In the genomic region with DNA sequence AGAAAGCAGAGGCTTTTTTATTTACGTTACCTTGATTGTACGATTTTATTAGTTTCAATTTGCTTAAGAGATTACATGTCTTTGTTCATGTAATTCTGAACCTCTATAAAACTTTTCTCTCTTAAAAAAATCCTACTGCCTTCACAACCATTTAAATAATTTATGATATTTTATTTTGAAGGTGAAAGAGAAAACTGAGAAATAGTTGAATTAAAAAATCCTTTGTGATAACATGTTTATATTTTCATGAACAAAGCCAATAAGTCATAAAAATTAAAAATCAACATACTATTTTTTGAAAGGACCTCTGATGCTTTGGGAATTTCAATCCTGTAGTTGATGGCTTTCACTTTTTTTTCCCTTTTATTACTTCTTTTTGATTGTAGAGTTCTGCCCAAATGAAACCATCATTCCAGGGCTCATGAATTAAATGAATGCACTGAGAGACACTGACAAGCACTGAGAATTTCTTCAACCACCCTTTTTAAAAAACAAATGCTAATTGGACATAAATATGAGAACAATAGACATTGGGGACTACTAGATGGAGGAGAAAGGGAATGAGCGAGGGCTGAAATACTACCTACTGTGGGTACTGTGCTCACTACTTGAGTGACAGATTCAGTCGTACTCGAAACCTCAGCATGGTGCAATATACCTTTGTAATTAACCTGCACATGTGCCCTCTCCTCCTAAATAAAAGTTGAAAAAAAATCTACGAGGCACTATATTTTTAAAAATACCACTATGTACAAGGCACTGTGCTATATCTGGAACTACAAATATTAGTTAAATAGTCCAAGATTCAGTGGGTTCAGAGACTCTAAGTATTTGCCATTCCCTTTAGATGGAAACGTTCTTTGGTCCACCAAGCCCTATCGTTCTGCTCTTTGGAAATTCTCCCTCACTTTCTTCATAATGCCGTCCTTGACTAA, we compare ENCODE assay signal across 18 cellular contexts. TPM values are rescaled to one million over a fixed set of nuclear protein-coding genes. Genes with fewer than 3 reads are reported as not detected.
DNase-seq lines count a peak whose midpoint lies in the region; ATAC-seq, FAIRE-seq and TF ChIP-seq lines count a peak whose summit lies in the region.
"Had no signal": no experiment of that assay in that cellular context is flagged by ENCODE, and none has a peak within 500 bp of the region (broad histone marks: within the 10 kb centered on the region; RNA-seq: fewer than 3 reads in every experiment).

No MANE protein-coding gene starts in this region.

- ATAC-seq in pancreas = no peak
- no peak for ATAC-seq in HG03469 (IDR thresholded peaks at IDR 0.05; ENCODE audit: unreplicated experiment)
- ATAC-seq: activated T-helper 17 cell treated with anti-CD3 and anti-CD28 coated beads, Interleukin-2, amount 50 U/mL, for 72 hours had no signal

- H3K36me3 ChIP-seq in pancreas = no peaks in the 10 kb centered on the region
- H3K36me3 ChIP-seq: MG63, stomach had no signal

- TF ChIP-seq CTCF in WI38 (IDR thresholded peaks at IDR 0.05; ENCODE audit: low read depth, low read length) (no peak), pancreas (IDR thresholded peaks at IDR 0.05) (no peak)

- peak; percentile 19 for DNase-seq in NCI-H1092 treated with DMSO at 0.1 percent for 48 hours (lab: John Stamatoyannopoulos, UW)
- no peak for DNase-seq in NCI-H1092 (lab: John Stamatoyannopoulos, UW)
- DNase-seq in NCI-H2029 treated with DMSO at 0.1 percent for 48 hours (lab: John Stamatoyannopoulos, UW) = peak; percentile 60
- DNase-seq in pancreas = no peak
- DNase-seq in activated gamma-delta T cell treated with Interleukin-2 at 50 U/mL for 16 hours = no peak
- DNase-seq in GM03348 (ENCODE audit: low spot score) = no peak
- DNase-seq: activated CD4-positive, alpha-beta T cell treated with anti-CD3 and anti-CD28 coated beads, Interleukin-2, amount 50 U/mL, for 4 hours; dorsolateral prefrontal cortex; immature natural killer cell; mesendoderm; MG63; NCI-H510A treated with DMSO at 0.1 percent for 48 hours; stomach had no signal

- H3K9me3 ChIP-seq in pancreas = no peaks in the 10 kb centered on the region
- H3K9me3 ChIP-seq: MG63 had no signal

- H3K27me3 ChIP-seq in pancreas = peaks cover 4 to 66% (median 20%) of the 10 kb centered on the region in 4 donors
- H3K27me3 ChIP-seq: MG63 had no signal

- peak; percentile 82 for FAIRE-seq in pancreas (lab: Jason Lieb, UNC)
- FAIRE-seq: H54 had no signal

- intact Hi-C loops in pancreas (cut with DNase I) = no loop called here

- H3K27ac ChIP-seq in pancreas = no peak overlapping the region
- H3K27ac ChIP-seq: stomach had no signal

- WGBS in pancreas, 2 donors = 32 to 35% methylated on average over 9 of the region's 9 CpGs

- peak overlapping the region; percentile 56 for H3K4me3 ChIP-seq in WI38 (ENCODE audit: low read depth, low read length)
- H3K4me3 ChIP-seq in pancreas = no peak overlapping the region
- H3K4me3 ChIP-seq: MG63, stomach had no signal

- no peaks in the 10 kb centered on the region for H3K4me1 ChIP-seq in pancreas

RNA-seq across cellular contexts. Expression of gene CDKN2A, which starts 5.9 kb away (rescaled TPM):
- total RNA-seq in pancreas = 1 to 10 TPM in 5 of 6 donors, under 1 TPM in 1; 0.31 to 5.7 (median 2.1) TPM
- 1 to 10 TPM; 2.1 to 4.3 TPM for polyA plus RNA-seq in pancreas
- total RNA-seq: A172 had no signal

RNA-seq across cellular contexts. Expression of gene CDKN2B-AS1, which starts 6.3 kb away (rescaled TPM):
- total RNA-seq in pancreas = under 1 TPM in 4 of 6 donors, not detected in 2; 0.24 to 0.66 (median 0.44) TPM
- polyA plus RNA-seq in pancreas = under 1 TPM in 1 of 2 donors, not detected in 1; 0.92 TPM
- total RNA-seq: A172 had no signal

RNA-seq across cellular contexts. Expression of gene CDKN2B, which starts 20.8 kb away (rescaled TPM):
- total RNA-seq in pancreas = 10 to 100 TPM in 1 of 6 donors, 1 to 10 TPM in 4, under 1 TPM in 1; 0.59 to 13.9 (median 2.4) TPM
- polyA plus RNA-seq in pancreas = 1 to 10 TPM; 1.3 to 2.2 TPM
- total RNA-seq: A172 had no signal

Comparison
In these comparisons a context has a peak if more than half of its experiments do, and no peak if none do; other contexts are left out.
1. DNase-seq: peak in NCI-H1092 treated with DMSO at 0.1 percent for 48 hours (single experiment) and NCI-H2029 treated with DMSO at 0.1 percent for 48 hours (single experiment); none in NCI-H1092 (single experiment), pancreas (0 of 6), activated gamma-delta T cell treated with Interleukin-2 at 50 U/mL for 16 hours (single experiment) and GM03348 (single experiment).